21 cellular contexts compared by ENCODE assay signal in the genomic region with DNA sequence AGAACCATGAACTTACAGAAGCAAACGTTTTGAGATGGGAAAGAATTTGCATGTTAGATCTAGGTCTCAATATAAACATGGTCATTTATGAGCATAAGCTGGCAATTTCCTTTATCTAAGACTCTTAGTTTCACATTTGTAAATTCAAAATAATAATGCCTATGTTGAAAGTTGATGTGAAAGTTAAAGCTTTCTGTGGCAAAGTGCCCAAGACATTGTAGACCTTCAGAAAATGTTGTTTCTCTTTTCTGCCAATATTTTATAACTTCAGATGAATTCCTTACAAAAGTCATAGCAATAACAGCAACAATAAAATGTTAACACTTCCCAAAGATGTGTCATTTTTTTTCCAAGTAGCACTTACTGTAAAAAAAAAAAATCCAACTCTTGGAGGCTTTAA.
"Had no signal": no experiment of that assay in that cellular context is flagged by ENCODE, and none has a peak within 500 bp of the region (broad histone marks: within the 10 kb centered on the region; RNA-seq: fewer than 3 reads in every experiment).

No MANE protein-coding gene starts in this region.

- H3K4me3 Mint-ChIP-seq: activated CD8-positive, alpha-beta T cell treated with anti-CD3 and anti-CD28 coated beads for 36 hours; activated naive CD4-positive, alpha-beta T cell treated with anti-CD3 and anti-CD28 coated beads, Interleukin-2, amount 50 U/mL, for 24 hours; activated T-cell treated with anti-CD3 and anti-CD28 coated beads, Interleukin-2, amount 50 U/mL, for 4 hours; naive B cell; neural progenitor cell; stimulated activated naive CD8-positive, alpha-beta T cell treated with anti-CD3 and anti-CD28 coated beads, Interleukin-15, Interleukin-2, amounts not matched to agents 100 ng/mL and 50 ng/mL, for 24 hours; WTC11 had no signal

- H3K79me2 ChIP-seq: parathyroid adenoma had no signal

- H3K27me3 ChIP-seq: brain microvascular endothelial cell, esophagus squamous epithelium, gastrocnemius medialis, heart right ventricle, neural progenitor cell, testis had no signal

- H3K4me1 ChIP-seq: esophagus squamous epithelium, gastrocnemius medialis, neural progenitor cell, parathyroid adenoma, testis had no signal

- H3K9me3 Mint-ChIP-seq: stimulated activated naive CD8-positive, alpha-beta T cell treated with anti-CD3 and anti-CD28 coated beads, Interleukin-15, Interleukin-2, amounts not matched to agents 100 ng/mL and 50 ng/mL, for 24 hours had no signal

- H3K9me3 ChIP-seq: gastrocnemius medialis, testis had no signal

- H3K36me3 Mint-ChIP-seq: activated naive CD4-positive, alpha-beta T cell treated with anti-CD3 and anti-CD28 coated beads, Interleukin-2, amount 50 U/mL, for 24 hours; naive B cell; neural progenitor cell had no signal

- H3K4me1 Mint-ChIP-seq: activated naive CD4-positive, alpha-beta T cell treated with anti-CD3 and anti-CD28 coated beads, Interleukin-2, amount 50 U/mL, for 24 hours; naive B cell; neural progenitor cell had no signal

- H3K27ac ChIP-seq: brain microvascular endothelial cell, esophagus squamous epithelium, gastrocnemius medialis, neural progenitor cell, parathyroid adenoma, testis had no signal

- H3K27ac Mint-ChIP-seq: activated CD8-positive, alpha-beta T cell treated with anti-CD3 and anti-CD28 coated beads for 36 hours; activated naive CD4-positive, alpha-beta T cell treated with anti-CD3 and anti-CD28 coated beads, Interleukin-2, amount 50 U/mL, for 24 hours; naive B cell; neural progenitor cell; stimulated activated naive CD8-positive, alpha-beta T cell treated with anti-CD3 and anti-CD28 coated beads, Interleukin-15, Interleukin-2, amounts not matched to agents 100 ng/mL and 50 ng/mL, for 24 hours; WTC11 had no signal

- H3K4me3 ChIP-seq: esophagus squamous epithelium, gastrocnemius medialis, heart right ventricle, lung, neural progenitor cell, skin epidermis, testis had no signal

- ATAC-seq: activated CD8-positive, alpha-beta T cell treated with anti-CD3 and anti-CD28 coated beads for 36 hours; activated T-cell treated with anti-CD3 and anti-CD28 coated beads, Interleukin-2, amount 50 U/mL, for 4 hours; gastrocnemius medialis; left cardiac atrium; WTC11 had no signal

- DNase-seq: activated CD4-positive, alpha-beta T cell treated with anti-CD3 and anti-CD28 coated beads for 4 hours; activated CD8-positive, alpha-beta T cell treated with anti-CD3 and anti-CD28 coated beads for 36 hours; activated effector memory CD4-positive, alpha-beta T cell treated with Interleukin-2 at 50 U/mL for 16 hours; activated T-cell treated with anti-CD3 and anti-CD28 coated beads, Interleukin-2, amount 50 U/mL, for 4 hours; brain microvascular endothelial cell; esophagus squamous epithelium; gastrocnemius medialis; heart right ventricle; left cardiac atrium; naive B cell; retina; SW 1271; testis had no signal

- H3K36me3 ChIP-seq: brain microvascular endothelial cell, esophagus squamous epithelium, gastrocnemius medialis, heart right ventricle, neural progenitor cell had no signal

- FAIRE-seq: TTC549 had no signal

- H3K4me2 ChIP-seq: neural progenitor cell had no signal

- H3K27me3 Mint-ChIP-seq: activated CD8-positive, alpha-beta T cell treated with anti-CD3 and anti-CD28 coated beads for 36 hours; naive B cell; stimulated activated naive CD8-positive, alpha-beta T cell treated with anti-CD3 and anti-CD28 coated beads, Interleukin-15, Interleukin-2, amounts not matched to agents 100 ng/mL and 50 ng/mL, for 24 hours had no signal

- H2AFZ ChIP-seq: neural progenitor cell, parathyroid adenoma had no signal
